9 cellular contexts compared by ENCODE assay signal in the genomic region with DNA sequence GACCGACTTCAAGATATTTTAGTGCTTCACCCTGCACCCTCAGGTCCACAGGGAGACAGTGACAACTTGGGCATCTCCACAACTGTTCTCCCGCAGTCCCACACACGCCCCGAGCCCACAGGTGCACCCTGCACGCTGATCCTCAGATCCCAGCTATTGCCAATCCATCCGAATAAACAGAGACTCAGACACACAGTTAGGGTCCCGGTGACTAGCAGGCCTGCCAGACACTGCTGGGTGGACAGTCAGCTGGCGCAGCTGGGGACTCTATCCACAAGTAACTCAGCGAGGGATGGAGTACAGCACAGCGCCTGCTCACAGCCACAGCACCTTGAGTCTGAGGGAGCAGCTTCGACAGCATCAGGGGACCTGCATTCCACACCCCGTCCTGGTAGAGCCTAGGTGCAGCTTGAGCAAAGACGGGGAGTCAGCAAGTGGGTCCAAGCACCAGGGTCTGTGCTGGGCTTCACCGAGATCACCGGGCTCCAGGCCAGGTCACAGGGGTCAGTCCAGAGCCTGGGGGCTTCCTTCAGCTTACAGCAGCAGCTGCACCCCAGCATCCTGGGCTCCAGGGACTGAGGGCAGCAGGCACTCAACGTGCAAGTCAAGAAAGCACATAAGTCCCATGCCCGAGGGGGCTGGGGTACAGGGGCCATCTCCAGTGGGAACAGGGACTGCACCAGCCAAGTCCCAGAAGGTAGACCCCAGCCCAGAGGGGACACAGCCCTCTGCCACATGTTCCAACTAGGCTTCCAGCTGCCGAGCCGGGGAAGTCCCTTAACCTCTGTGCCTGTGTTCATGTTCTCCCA. TPM values are rescaled to one million over a fixed set of nuclear protein-coding genes. Genes with fewer than 3 reads are reported as not detected.
DNase-seq lines count a peak whose midpoint lies in the region; ATAC-seq and TF ChIP-seq lines count a peak whose summit lies in the region.
"Had no signal": no experiment of that assay in that cellular context is flagged by ENCODE, and none has a peak within 500 bp of the region (broad histone marks: within the 10 kb centered on the region; RNA-seq: fewer than 3 reads in every experiment).

No MANE protein-coding gene starts in this region.

- DNase-seq in CMK (ENCODE audit: low read depth) (peak; percentile 43), SK-N-DZ (ENCODE audit: low spot score) (peak; percentile 30), islet precursor cell (peak; percentile 71), GM03348 (ENCODE audit: low spot score) (no peak)
- DNase-seq: cortex of kidney had no signal

- no peak for ATAC-seq in HG03159 (IDR thresholded peaks at IDR 0.05; ENCODE audit: unreplicated experiment)
- ATAC-seq in GM21737 (IDR thresholded peaks at IDR 0.05; ENCODE audit: unreplicated experiment) = no peak
- no peak for ATAC-seq in GM19395 (IDR thresholded peaks at IDR 0.05; ENCODE audit: unreplicated experiment)

- TF ChIP-seq POLR2A in GM18526 (IDR thresholded peaks at IDR 0.05; ENCODE audit: extremely low read depth, insufficient read length) = peak; percentile 19

RNA-seq across cellular contexts. Expression of a gene that starts 7.6 kb away (rescaled TPM):
- 2,027 and 2,185 TPM in 2 replicates for polyA plus RNA-seq in SK-N-DZ (2014; cell fraction: cytosol; rRNA removed)
- 1,397 and 1,558 TPM in 2 replicates for polyA plus RNA-seq in SK-N-DZ (2014; cell fraction: nucleus; rRNA removed)

RNA-seq across cellular contexts. Expression of a gene that starts 38.0 kb away (rescaled TPM):
- 21.5 and 24.3 TPM in 2 replicates for polyA plus RNA-seq in SK-N-DZ (2014; cell fraction: cytosol; rRNA removed)
- polyA plus RNA-seq in SK-N-DZ (2014; cell fraction: nucleus; rRNA removed) = 43.1 and 61.9 TPM in 2 replicates
